Comparison of ENCODE assay signal across 23 cellular contexts in the genomic region with DNA sequence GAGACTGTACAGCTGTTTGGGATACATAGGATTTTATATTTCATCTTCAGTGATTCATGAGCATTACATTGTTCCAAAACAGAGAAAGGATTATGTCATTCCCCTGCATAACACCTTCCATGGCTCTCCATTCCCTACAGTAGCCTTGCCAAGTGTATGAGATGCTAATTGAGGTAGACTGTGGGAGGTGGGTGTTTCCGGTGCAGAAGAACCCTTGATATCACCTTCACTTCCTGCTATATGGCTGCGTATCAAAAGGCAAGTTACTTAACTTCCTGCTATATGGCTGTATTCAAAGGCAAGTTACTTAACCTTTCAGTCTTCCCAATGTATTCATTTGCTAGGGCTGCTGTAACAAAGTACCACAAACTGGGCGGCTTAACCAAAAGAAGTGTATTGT. TPM values are rescaled to one million over a fixed set of nuclear protein-coding genes. Genes with fewer than 3 reads are reported as not detected.
A peak's percentile ranks its signal among the peaks of the same experiment; 100 is the strongest.
DNase-seq lines count a peak whose midpoint lies in the region; ATAC-seq, FAIRE-seq and TF ChIP-seq lines count a peak whose summit lies in the region.
"Had no signal": no experiment of that assay in that cellular context is flagged by ENCODE, and none has a peak within 500 bp of the region (broad histone marks: within the 10 kb centered on the region; RNA-seq: fewer than 3 reads in every experiment).

No MANE protein-coding gene starts in this region.

- H3K4me3 Mint-ChIP-seq in naive thymus-derived CD8-positive, alpha-beta T cell, result peak overlapping the region in 3 of 10 donors; percentile 20 to 37 (median 21)
- H3K4me3 Mint-ChIP-seq: dendritic cell treated with granulocyte-macrophage colony-stimulating factor and Interleukin-4, amounts not matched to agents 40 ng/mL and 50 ng/mL, for 4 days; T-helper 1 cell treated with Interleukin-12 subunit alpha and Interleukin-12 subunit beta and Interleukin-4 antibody, amounts not matched to agents 30 μg/mL and 1 μg/mL, for 36 hours had no signal

- in situ Hi-C loops in KBM-7 (cut with MboI; ENCODE audit: low pct_unique_long_range_greater_than_20kb, low sequenced_read_pairs), result no loop called here

- TF ChIP-seq CTCF in pancreas (IDR thresholded peaks at IDR 0.05), result no peak

- peaks cover 15 to 18% of the 10 kb centered on the region in 2 donors for H3K36me3 Mint-ChIP-seq in activated naive CD4-positive, alpha-beta T cell treated with anti-CD3 and anti-CD28 coated beads, Interleukin-2, amount 50 U/mL, for 72 hours
- peaks cover 0 to 4% (median 0%) of the 10 kb centered on the region in 3 donors for H3K36me3 Mint-ChIP-seq in naive thymus-derived CD8-positive, alpha-beta T cell

- intact Hi-C loops in pancreas (cut with DNase I), result no loop called here

- H3K27me3 ChIP-seq in pancreas, result peaks cover 0 to 3% (median 0%) of the 10 kb centered on the region in 4 donors
- H3K27me3 ChIP-seq: esophagus muscularis mucosa had no signal

- H3K4me1 ChIP-seq in pancreas, result no peaks in the 10 kb centered on the region

- POLR2A ChIA-PET in naive thymus-derived CD8-positive, alpha-beta T cell (lab: Charles Lee), result interaction anchor here (0.6 kb wide), 1 partner anchor 96 kb away, joined by 3 read pairs; no protein-coding TSS in a partner anchor

- no peak overlapping the region for H3K27ac ChIP-seq in pancreas
- H3K27ac ChIP-seq: 22Rv1, C4-2B had no signal

- ATAC-seq in activated naive CD4-positive, alpha-beta T cell treated with anti-CD3 and anti-CD28 coated beads, Interleukin-2, amount 50 U/mL, for 72 hours, result peak; percentile 43 to 57
- peak; percentile 53 to 69 for ATAC-seq in naive thymus-derived CD8-positive, alpha-beta T cell
- ATAC-seq in GM19328 (IDR thresholded peaks at IDR 0.05; ENCODE audit: unreplicated experiment) (no peak), pancreas (no peak)
- ATAC-seq: sciatic nerve had no signal

- no peak overlapping the region for H3K4me3 ChIP-seq in pancreas
- H3K4me3 ChIP-seq: esophagus muscularis mucosa had no signal

- H3K27ac Mint-ChIP-seq in activated naive CD4-positive, alpha-beta T cell treated with anti-CD3 and anti-CD28 coated beads, Interleukin-2, amount 50 U/mL, for 72 hours, result peak overlapping the region in 1 of 2 donors; percentile 35
- peak overlapping the region in 5 of 10 donors; percentile 10 to 71 (median 42) for H3K27ac Mint-ChIP-seq in naive thymus-derived CD8-positive, alpha-beta T cell
- H3K27ac Mint-ChIP-seq: dendritic cell treated with granulocyte-macrophage colony-stimulating factor and Interleukin-4, amounts not matched to agents 40 ng/mL and 50 ng/mL, for 4 days; T-helper 1 cell treated with Interleukin-12 subunit alpha and Interleukin-12 subunit beta and Interleukin-4 antibody, amounts not matched to agents 30 μg/mL and 1 μg/mL, for 36 hours had no signal

- WGBS in pancreas, 2 donors, result 76 to 87% methylated on average over 3 of the region's 3 CpGs

- peaks cover 4 to 36% (median 14%) of the 10 kb centered on the region in 4 donors for H3K4me1 Mint-ChIP-seq in naive thymus-derived CD8-positive, alpha-beta T cell

- no peak for FAIRE-seq in pancreas (lab: Jason Lieb, UNC)
- FAIRE-seq: H1 had no signal

- H3K27me3 Mint-ChIP-seq in naive thymus-derived CD8-positive, alpha-beta T cell, result no peaks in the 10 kb centered on the region

- H3K9me3 ChIP-seq in pancreas, result no peaks in the 10 kb centered on the region
- H3K9me3 ChIP-seq: esophagus muscularis mucosa had no signal

- H3K9me3 Mint-ChIP-seq in activated naive CD4-positive, alpha-beta T cell treated with anti-CD3 and anti-CD28 coated beads, Interleukin-2, amount 50 U/mL, for 72 hours, result peaks cover 8 to 10% of the 10 kb centered on the region in 2 donors
- H3K9me3 Mint-ChIP-seq in naive thymus-derived CD8-positive, alpha-beta T cell, result peaks cover 0 to 10% (median 0%) of the 10 kb centered on the region in 9 donors
- H3K9me3 Mint-ChIP-seq: dendritic cell treated with granulocyte-macrophage colony-stimulating factor and Interleukin-4, amounts not matched to agents 40 ng/mL and 50 ng/mL, for 4 days had no signal

- no peaks in the 10 kb centered on the region for H3K36me3 ChIP-seq in pancreas
- H3K36me3 ChIP-seq: esophagus muscularis mucosa had no signal

- DNase-seq in NCI-H2029 (lab: John Stamatoyannopoulos, UW), result peak; percentile 23
- no peak for DNase-seq in NCI-H2029 treated with DMSO at 0.1 percent for 48 hours (lab: John Stamatoyannopoulos, UW)
- peak; percentile 55 for DNase-seq in KBM-7
- no peak for DNase-seq in activated naive CD4-positive, alpha-beta T cell treated with anti-CD3 and anti-CD28 coated beads, Interleukin-2, amount 50 U/mL, for 72 hours (ENCODE audit: low spot score in 2 of 2)
- peak in 2 of 10 donors; percentile 8 to 15 for DNase-seq in naive thymus-derived CD8-positive, alpha-beta T cell
- no peak for DNase-seq in NCI-H1092 treated with DMSO at 0.1 percent for 48 hours (lab: John Stamatoyannopoulos, UW)
- no peak for DNase-seq in pancreas
- DNase-seq: activated CD4-positive, alpha-beta T cell treated with anti-CD3 and anti-CD28 coated beads for 1 hour; EL; head of caudate nucleus; mesendoderm; NCI-H82; stimulated activated CD4-positive, alpha-beta T cell treated with anti-CD3 and anti-CD28 coated beads, Interleukin-4, amount 100 ng/mL, for 1 hour; stimulated activated CD8-positive, alpha-beta memory T cell treated with anti-CD3 and anti-CD28 coated beads, Interleukin-4, amount 100 ng/mL, for 48 hours; trophoblast cell had no signal

RNA-seq across cellular contexts. Expression of a gene that starts 11.2 kb away (rescaled TPM):
- 1 to 10 TPM; 4.9 to 8.2 TPM for total RNA-seq in activated naive CD4-positive, alpha-beta T cell treated with anti-CD3 and anti-CD28 coated beads, Interleukin-2, amount 50 U/mL, for 72 hours
- total RNA-seq in naive thymus-derived CD8-positive, alpha-beta T cell, result under 1 TPM in 1 of 2 experiments, not detected in 1; 0.70 TPM
- polyA plus RNA-seq in naive thymus-derived CD8-positive, alpha-beta T cell, result under 1 TPM; 0.26 to 0.93 (median 0.50) TPM
- total RNA-seq in pancreas, result 1 to 10 TPM in 3 of 6 donors, under 1 TPM in 3; 0.43 to 2.8 (median 1.1) TPM
- 1 to 10 TPM in 1 of 2 donors, under 1 TPM in 1; 0.92 to 1.3 TPM for polyA plus RNA-seq in pancreas

Comparison
In these comparisons a context has a peak if more than half of its experiments do, and no peak if none do; other contexts are left out.
1. DNase-seq: peak in NCI-H2029 (single experiment) and KBM-7 (single experiment); none in NCI-H2029 treated with DMSO at 0.1 percent for 48 hours (single experiment), activated naive CD4-positive, alpha-beta T cell treated with anti-CD3 and anti-CD28 coated beads, Interleukin-2, amount 50 U/mL, for 72 hours (0 of 2), NCI-H1092 treated with DMSO at 0.1 percent for 48 hours (single experiment) and pancreas (0 of 6).
2. ATAC-seq: peak in activated naive CD4-positive, alpha-beta T cell treated with anti-CD3 and anti-CD28 coated beads, Interleukin-2, amount 50 U/mL, for 72 hours (2 of 2) and naive thymus-derived CD8-positive, alpha-beta T cell (2 of 2); none in GM19328 (single experiment) and pancreas (0 of 4).